In the genomic region with DNA sequence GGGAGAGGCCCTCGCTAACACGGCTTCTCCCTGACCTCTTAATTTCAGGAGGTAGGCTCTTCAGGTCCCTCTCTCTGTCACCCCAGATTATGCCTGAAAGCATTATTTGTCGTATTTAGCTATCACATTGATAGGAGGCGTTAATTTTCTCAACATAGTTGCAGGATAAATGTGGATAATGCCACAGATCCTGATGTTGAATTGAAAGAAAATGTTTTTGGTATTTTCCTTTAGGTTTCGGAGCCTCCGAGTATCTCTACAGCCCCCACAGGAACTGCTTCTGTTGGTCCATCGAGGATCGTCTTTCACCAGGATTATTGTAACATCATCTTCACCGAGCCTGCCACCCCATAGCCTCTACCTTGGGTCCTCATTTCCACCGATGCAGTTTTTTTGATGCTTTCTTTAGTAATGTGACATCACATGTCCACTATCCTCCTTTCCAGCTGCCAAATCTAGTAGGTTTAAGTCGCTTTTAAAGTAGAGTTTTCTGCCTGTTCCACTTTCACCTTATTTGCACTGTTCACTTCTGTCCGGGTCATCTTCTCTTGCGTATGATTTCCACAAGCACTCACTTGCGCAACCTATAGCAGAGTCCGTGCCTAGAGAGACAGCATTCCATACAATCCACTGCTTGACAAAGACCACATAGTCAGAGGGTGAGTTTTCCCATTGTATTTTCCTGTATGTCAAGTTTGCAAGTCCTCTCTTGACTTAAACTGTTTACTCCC, we compare ENCODE assay signal across 8 cellular contexts. TPM values are rescaled to one million over a fixed set of nuclear protein-coding genes. Genes with fewer than 3 reads are reported as not detected.
A peak's percentile ranks its signal among the peaks of the same experiment; 100 is the strongest.
DNase-seq lines count a peak whose midpoint lies in the region; ATAC-seq and TF ChIP-seq lines count a peak whose summit lies in the region.

No MANE protein-coding gene starts in this region.

- H4K20me1 ChIP-seq in DND-41 (ENCODE audit: insufficient read depth, low read length), result no peaks in the 10 kb centered on the region

- H2AFZ ChIP-seq in DND-41 (ENCODE audit: low read depth, low read length), result peak overlapping the region; percentile 78

- peaks cover 16% of the 10 kb centered on the region for H3K27me3 Mint-ChIP-seq in activated T-helper 17 cell treated with anti-CD3 and anti-CD28 coated beads, Interleukin-2, amount 50 U/mL, for 72 hours

- H3K27me3 ChIP-seq in DND-41 (ENCODE audit: insufficient read depth, low read length, poor library complexity), result no peaks in the 10 kb centered on the region
- no peaks in the 10 kb centered on the region for H3K27me3 ChIP-seq in psoas muscle (ENCODE audit: insufficient read depth in 3 of 3, low read length in 2 of 3)

- H3K79me2 ChIP-seq in DND-41 (ENCODE audit: insufficient read depth, low read length), result 0 out of 2 replicates have a peak, but pooled peaks cover 4% of the 10 kb centered on the region

- H3K36me3 ChIP-seq in DND-41 (ENCODE audit: insufficient read depth, low read length), result no peaks in the 10 kb centered on the region
- H3K36me3 ChIP-seq in psoas muscle (ENCODE audit: insufficient read depth in 1 of 2, low read depth in 1 of 2), result no peaks in the 10 kb centered on the region

- H3K4me3 ChIP-seq in DND-41 (ENCODE audit: low read depth in 1 of 2, low read length in 2 of 2) (peak overlapping the region; percentile 69 to 71), psoas muscle (peak overlapping the region; percentile 86)

- peak overlapping the region; percentile 15 for H3K27ac Mint-ChIP-seq in activated T-helper 17 cell treated with anti-CD3 and anti-CD28 coated beads, Interleukin-2, amount 50 U/mL, for 72 hours

- intact Hi-C loops in psoas muscle (cut with DNase I), result loop anchor here (2.0 to 10.0 kb wide), 3 partner anchors 55 to 290 kb away; a partner anchor contains a TSS

- ATAC-seq in DND-41 (ENCODE audit: insufficient read depth, low read depth) (no peak), psoas muscle (peak in 3 of 4 donors; percentile 36 to 63 (median 48)), GM18873 (IDR thresholded peaks at IDR 0.05; ENCODE audit: low FRiP score, unreplicated experiment) (no peak), GM18511 (IDR thresholded peaks at IDR 0.05; ENCODE audit: unreplicated experiment) (no peak), GM21825 (IDR thresholded peaks at IDR 0.05; ENCODE audit: unreplicated experiment) (no peak)
- no peak for ATAC-seq in activated T-helper 17 cell treated with anti-CD3 and anti-CD28 coated beads, Interleukin-2, amount 50 U/mL, for 72 hours (replicated peaks)

- peaks cover 9% of the 10 kb centered on the region for H3K9me3 Mint-ChIP-seq in activated T-helper 17 cell treated with anti-CD3 and anti-CD28 coated beads, Interleukin-2, amount 50 U/mL, for 72 hours

- peaks cover 10% of the 10 kb centered on the region for H3K9me3 ChIP-seq in DND-41 (ENCODE audit: insufficient read depth, low read length, severe bottlenecking)
- no peaks in the 10 kb centered on the region for H3K9me3 ChIP-seq in psoas muscle

- H3K4me1 ChIP-seq in DND-41 (ENCODE audit: insufficient read depth, low read length) (peaks cover 21% of the 10 kb centered on the region), psoas muscle (peaks cover 15% of the 10 kb centered on the region)

- H3K27ac ChIP-seq in DND-41 (ENCODE audit: low read length) (peak overlapping the region; percentile 83), psoas muscle (peak overlapping the region; percentile 83)

- DNase-seq in DND-41, result no peak
- DNase-seq in HuH-7 (ENCODE audit: low spot score), result peak; percentile 52
- peak; percentile 29 for DNase-seq in globus pallidus (ENCODE audit: low spot score)
- no peak for DNase-seq in psoas muscle

- peak overlapping the region; percentile 75 for H3K9ac ChIP-seq in DND-41 (ENCODE audit: low read depth, low read length)

- peak overlapping the region; percentile 94 for H3K4me2 ChIP-seq in DND-41 (ENCODE audit: insufficient read depth, low read length)

- TF ChIP-seq CTCF in DND-41 (IDR thresholded peaks at IDR 0.05; ENCODE audit: borderline replicate concordance, extremely low read depth, low read length, poor library complexity, severe bottlenecking) (no peak), psoas muscle (IDR thresholded peaks at IDR 0.05) (no peak)

- peaks cover 18% of the 10 kb centered on the region for H3K4me1 Mint-ChIP-seq in activated T-helper 17 cell treated with anti-CD3 and anti-CD28 coated beads, Interleukin-2, amount 50 U/mL, for 72 hours

- H3K4me3 Mint-ChIP-seq in activated T-helper 17 cell treated with anti-CD3 and anti-CD28 coated beads, Interleukin-2, amount 50 U/mL, for 72 hours, result peak overlapping the region; percentile 77

- no peaks in the 10 kb centered on the region for H3K36me3 Mint-ChIP-seq in activated T-helper 17 cell treated with anti-CD3 and anti-CD28 coated beads, Interleukin-2, amount 50 U/mL, for 72 hours (ENCODE audit: low read depth)

- WGBS in psoas muscle, 3 donors, result 17 to 26% (median 19%) methylated on average over 15 of the region's 15 CpGs

RNA-seq across cellular contexts. Expression of a gene that starts 0.7 kb away (rescaled TPM):
- total RNA-seq in activated T-helper 17 cell treated with anti-CD3 and anti-CD28 coated beads, Interleukin-2, amount 50 U/mL, for 72 hours, result 1 to 10 TPM; 1.1 to 2.6 TPM
- total RNA-seq in psoas muscle, result 1 to 10 TPM; 1.5 to 4.4 (median 2.7) TPM
- 1 to 10 TPM; 1.6 to 3.0 (median 1.8) TPM for polyA plus RNA-seq in psoas muscle

RNA-seq across cellular contexts. Expression of a gene that starts 55.0 kb away (rescaled TPM):
- 10 to 100 TPM in 1 of 2 donors, 1 to 10 TPM in 1; 6.7 to 91.4 TPM for total RNA-seq in activated T-helper 17 cell treated with anti-CD3 and anti-CD28 coated beads, Interleukin-2, amount 50 U/mL, for 72 hours
- 10 to 100 TPM; 15.2 to 76.0 (median 35.1) TPM for total RNA-seq in psoas muscle
- 10 to 100 TPM in 1 of 3 donors, 1 to 10 TPM in 2; 3.8 to 10.4 (median 6.0) TPM for polyA plus RNA-seq in psoas muscle

Comparison
In these comparisons a context has a peak if more than half of its experiments do, and no peak if none do; other contexts are left out.
1. ATAC-seq: peak in psoas muscle (3 of 4); none in DND-41 (single experiment), activated T-helper 17 cell treated with anti-CD3 and anti-CD28 coated beads, Interleukin-2, amount 50 U/mL, for 72 hours (single experiment), GM18873 (single experiment), GM18511 (single experiment) and GM21825 (single experiment).
2. DNase-seq: peak in HuH-7 (single experiment) and globus pallidus (single experiment); none in DND-41 (single experiment) and psoas muscle (0 of 2).